Comparison of ENCODE assay signal across 21 cellular contexts in the genomic region with DNA sequence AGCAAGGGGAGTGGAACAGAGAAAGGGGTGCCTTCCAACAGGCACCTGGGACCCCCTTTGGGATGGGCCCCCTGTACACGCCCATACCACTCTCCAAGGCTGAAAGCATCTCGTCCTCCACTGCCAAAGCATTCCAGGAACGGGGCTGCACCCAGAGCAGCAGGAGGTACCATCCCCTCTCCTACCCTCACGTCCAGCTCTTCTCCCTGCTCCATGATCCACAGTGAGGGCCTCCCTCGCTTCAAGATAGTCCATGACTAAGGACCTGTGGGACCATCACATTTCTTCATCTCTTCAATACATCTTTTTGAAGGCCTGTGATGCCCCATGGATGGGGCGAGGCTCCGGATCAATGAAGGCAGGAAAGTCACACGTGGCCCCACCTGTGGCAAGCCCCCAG.
A peak's percentile ranks its signal among the peaks of the same experiment; 100 is the strongest.
DNase-seq lines count a peak whose midpoint lies in the region; ATAC-seq, FAIRE-seq and TF ChIP-seq lines count a peak whose summit lies in the region.
"Had no signal": no experiment of that assay in that cellular context is flagged by ENCODE, and none has a peak within 500 bp of the region (broad histone marks: within the 10 kb centered on the region; RNA-seq: fewer than 3 reads in every experiment).

No MANE protein-coding gene starts in this region.

- TF ChIP-seq RAD21 in A549 (conservative IDR thresholded peaks at IDR 0.05 in 1 of 2, IDR thresholded peaks at IDR 0.05 in 1 of 2) = no peak

- peaks cover 63% of the 10 kb centered on the region for H3K4me1 ChIP-seq in A549
- H3K4me1 ChIP-seq in PC-9 (replicated peaks; ENCODE audit: insufficient read depth) = peaks cover 81% of the 10 kb centered on the region
- peaks cover 0 to 26% (median 9%) of the 10 kb centered on the region in 3 donors for H3K4me1 ChIP-seq in gastroesophageal sphincter
- no peaks in the 10 kb centered on the region for H3K4me1 ChIP-seq in spleen
- H3K4me1 ChIP-seq: parathyroid adenoma had no signal

- TF ChIP-seq EP300 in A549 (IDR thresholded peaks at IDR 0.05) (no peak), gastroesophageal sphincter (IDR thresholded peaks at IDR 0.05) (no peak)

- TF ChIP-seq POLR2A in A549 (IDR thresholded peaks at IDR 0.05; ENCODE audit: low read length) (no peak), gastroesophageal sphincter (IDR thresholded peaks at IDR 0.05) (no peak), spleen (IDR thresholded peaks at IDR 0.05) (no peak)

- H3K9me3 ChIP-seq in A549 (peaks cover 8% of the 10 kb centered on the region), PC-9 (ENCODE audit: insufficient read depth, low read depth) (no peaks in the 10 kb centered on the region), gastroesophageal sphincter (peaks cover 0 to 6% (median 0%) of the 10 kb centered on the region in 3 donors), spleen (no peaks in the 10 kb centered on the region)
- H3K9me3 ChIP-seq: thyroid gland had no signal

- no peaks in the 10 kb centered on the region for H3K27me3 ChIP-seq in PC-9 (ENCODE audit: insufficient read depth, low read depth)
- no peaks in the 10 kb centered on the region for H3K27me3 ChIP-seq in gastroesophageal sphincter
- peaks cover 0 to 7% (median 0%) of the 10 kb centered on the region in 7 donors for H3K27me3 ChIP-seq in spleen (replicated peaks in 1 of 7)
- H3K27me3 ChIP-seq: thyroid gland had no signal

- POLR2A ChIA-PET in A549 (lab: Yijun Ruan, JAX) (interaction anchor here (1.1 kb wide), 1 partner anchor 113 kb away, joined by 3 read pairs; no protein-coding TSS in a partner anchor), PC-9 (lab: Charles Lee; ENCODE audit: unreplicated experiment) (interaction anchor here (0.6 to 0.8 kb wide), 3 partner anchors 191 to 1399 kb away, joined by 3 to 6 read pairs (median 3); a partner anchor contains a TSS)

- H2AFZ ChIP-seq in PC-9 = peak overlapping the region; percentile 17; the same call in 1 of the 2 replicates
- H2AFZ ChIP-seq: parathyroid adenoma had no signal

- H3F3A ChIP-seq in PC-9 (ENCODE audit: insufficient read depth, low read depth) = peaks cover 56% of the 10 kb centered on the region

- CTCF ChIA-PET in A549 (lab: Yijun Ruan, JAX) (interaction anchor here (1.0 to 1.5 kb wide), 4 partner anchors 68 to 396 kb away, joined by 3 to 5 read pairs (median 4); no protein-coding TSS in a partner anchor), PC-9 (lab: Charles Lee) (interaction anchor here (1.3 kb wide), 1 partner anchor 396 kb away, joined by 3 read pairs; no protein-coding TSS in a partner anchor)

- no peak for TF ChIP-seq CTCF in A549 (IDR thresholded peaks at IDR 0.05)
- TF ChIP-seq CTCF in PC-9 (conservative IDR thresholded peaks at IDR 0.05) = no peak
- TF ChIP-seq CTCF in gastroesophageal sphincter (IDR thresholded peaks at IDR 0.05) = no peak
- no peak for TF ChIP-seq CTCF in spleen (IDR thresholded peaks at IDR 0.05 in 8 of 11, conservative IDR thresholded peaks at IDR 0.05 in 3 of 11)

- intact Hi-C loops in PC-9 (cut with micrococcal nuclease; ENCODE audit: unreplicated experiment) (loop anchor here (2.0 to 10.0 kb wide), 3 partner anchors 84 to 404 kb away; no protein-coding TSS in a partner anchor), spleen (cut with DNase I; ENCODE audit: low total_unique reads) (no loop called here)

- no peak for DNase-seq in A549 (ENCODE audit: low read depth in 1 of 2, low spot score in 1 of 2)
- no peak for DNase-seq in PC-9
- peak; percentile 57 for DNase-seq in spleen
- no peak for DNase-seq in activated CD8-positive, alpha-beta memory T cell treated with anti-CD3 and anti-CD28 coated beads, Interleukin-2, amount 50 U/mL, for 48 hours
- DNase-seq in inferior parietal cortex (ENCODE audit: extremely low spot score) = no peak
- no peak for DNase-seq in DMS 273 (lab: John Stamatoyannopoulos, UW; ENCODE audit: unreplicated experiment)
- DNase-seq in anterior cingulate cortex (lab: John Stamatoyannopoulos, UW) = no peak
- DNase-seq: activated CD8-positive, alpha-beta memory T cell treated with anti-CD3 and anti-CD28 coated beads, Interleukin-2, amount 50 U/mL, for 4 hours; KBM-7; kidney glomerular epithelial cell; naive thymus-derived CD4-positive, alpha-beta T cell; NCI-H510A treated with DMSO at 0.1 percent for 48 hours; stimulated activated naive CD4-positive, alpha-beta T cell; T-helper 9 cell; thyroid gland had no signal

- H3K27ac ChIP-seq in A549 (peak overlapping the region; percentile 96 to 97), PC-9 (peak overlapping the region; percentile 93), gastroesophageal sphincter (peak overlapping the region in 3 of 4 donors; percentile 53 to 61 (median 60)), spleen (no peak overlapping the region)
- H3K27ac ChIP-seq: parathyroid adenoma, SK-N-MC, thyroid gland had no signal

- ATAC-seq in A549 (no peak), gastroesophageal sphincter (no peak)
- ATAC-seq: naive thymus-derived CD4-positive, alpha-beta T cell; WTC11 had no signal

- no peak for FAIRE-seq in A549 (lab: Jason Lieb, UNC)
- FAIRE-seq: colon, D721Med had no signal

- no peak overlapping the region for H3K4me3 ChIP-seq in A549
- no peak overlapping the region; the same call in 1 of the 2 replicates for H3K4me3 ChIP-seq in PC-9
- no peak overlapping the region for H3K4me3 ChIP-seq in gastroesophageal sphincter
- no peak overlapping the region for H3K4me3 ChIP-seq in spleen
- H3K4me3 ChIP-seq: SK-N-MC, thyroid gland had no signal

- no peaks in the 10 kb centered on the region for H3K79me2 ChIP-seq in PC-9 (ENCODE audit: low read depth)
- H3K79me2 ChIP-seq: parathyroid adenoma had no signal

- no peaks in the 10 kb centered on the region for H3K9me2 ChIP-seq in PC-9 (ENCODE audit: insufficient read depth)

- H4K20me1 ChIP-seq in PC-9 (ENCODE audit: insufficient read depth) = no peaks in the 10 kb centered on the region

- H3K4me2 ChIP-seq in A549 (peak overlapping the region; percentile 69), PC-9 (peak overlapping the region; percentile 79)

- no TSS peak for BruUV-seq in PC-9 (replicated peaks; lab: Mats Ljungman, UMichigan)

- WGBS in A549 (ENCODE audit: missing lambda C conversion rate) = 86% methylated on average over 8 of the region's 8 CpGs
- WGBS in gastroesophageal sphincter (ENCODE audit: low coverage in 1 of 2), 2 donors = 100% methylated on average over 4 of the region's 8 CpGs; no CpG with 5 or more reads in 1 of the 2 donors
- 71 to 93% (median 86%) methylated on average over 8 of the region's 8 CpGs for WGBS in spleen, 5 donors

- H3K36me3 ChIP-seq in PC-9 (ENCODE audit: low read depth) (no peaks in the 10 kb centered on the region), gastroesophageal sphincter (no peaks in the 10 kb centered on the region), spleen (no peaks in the 10 kb centered on the region)
- H3K36me3 ChIP-seq: thyroid gland had no signal

TF ChIP-seq in A549, 52 proteins besides CTCF, POLR2A, EP300 and RAD21:
- TF ChIP-seq SMC3 (IDR thresholded peaks at IDR 0.05) = no peak
- TF ChIP-seq HEYL (CRISPR knock-in tag; IDR thresholded peaks at IDR 0.05) = no peak
- no peak for TF ChIP-seq EHMT2 (IDR thresholded peaks at IDR 0.05; ENCODE audit: low read depth)

Comparison
In these comparisons a context has a peak if more than half of its experiments do, and no peak if none do; other contexts are left out.
1. H3K27ac ChIP-seq: peak in A549 (2 of 2), PC-9 (single experiment) and gastroesophageal sphincter (3 of 4); none in spleen (0 of 8).